ENCODE assay signal across 22 cellular contexts in genomic region chr20:59150821-59151251, GRCh38. TPM values are rescaled to one million over a fixed set of nuclear protein-coding genes. Genes with fewer than 3 reads are reported as not detected.
DNase-seq lines count a peak whose midpoint lies in the region; ATAC-seq and TF ChIP-seq lines count a peak whose summit lies in the region.
"Had no signal": no experiment of that assay in that cellular context is flagged by ENCODE, and none has a peak within 500 bp of the region (broad histone marks: within the 10 kb centered on the region; RNA-seq: fewer than 3 reads in every experiment).

No MANE protein-coding gene starts in this region.

- H3K27ac ChIP-seq in CD4-positive, alpha-beta T cell (ENCODE audit: low read depth, low read length) = peak overlapping the region; percentile 95
- H3K27ac ChIP-seq in lower lobe of right lung = peak overlapping the region; percentile 49
- H3K27ac ChIP-seq: WERI-Rb-1 had no signal

- intact Hi-C loops in activated CD4-positive, alpha-beta T cell treated with anti-CD3 and anti-CD28 coated beads for 36 hours (cut with DNase I, micrococcal nuclease) = loop anchor here (1.0 to 10.0 kb wide), 4 partner anchors 15 to 746 kb away; no protein-coding TSS in a partner anchor
- intact Hi-C loops in CD4-positive, alpha-beta T cell (cut with DNase I, micrococcal nuclease) = loop anchor here (1.0 to 5.0 kb wide), 3 partner anchors 8 to 119 kb away; partner anchors contain the start of gene ATP5F1E (in 2 of the 2)
- intact Hi-C loops in activated CD4-positive, alpha-beta memory T cell treated with anti-CD3 and anti-CD28 coated beads for 36 hours (cut with micrococcal nuclease) = loop anchor here (1.0 kb wide), 2 partner anchors 9 to 27 kb away; no protein-coding TSS in a partner anchor
- intact Hi-C loops in lower lobe of right lung (cut with DNase I) = no loop called here

- H3K9me3 ChIP-seq in CD4-positive, alpha-beta T cell (ENCODE audit: control insufficient read depth, low read length) = no peaks in the 10 kb centered on the region
- H3K9me3 ChIP-seq in lower lobe of right lung = no peaks in the 10 kb centered on the region

- peaks cover 38% of the 10 kb centered on the region for H3K4me1 ChIP-seq in lower lobe of right lung

- H3K4me3 Mint-ChIP-seq in activated CD4-positive, alpha-beta T cell treated with anti-CD3 and anti-CD28 coated beads for 36 hours = no peak overlapping the region
- peak overlapping the region; percentile 71 for H3K4me3 Mint-ChIP-seq in CD4-positive, alpha-beta T cell
- peak overlapping the region; percentile 35 for H3K4me3 Mint-ChIP-seq in activated CD4-positive, alpha-beta memory T cell treated with anti-CD3 and anti-CD28 coated beads for 36 hours
- H3K4me3 Mint-ChIP-seq: CD14-positive monocyte, H9 had no signal

- H3K4me3 ChIP-seq in lower lobe of right lung = no peak overlapping the region
- no peak overlapping the region for H3K4me3 ChIP-seq in H7 (ENCODE audit: insufficient read depth, low read depth, low read length)

- peaks cover 24% of the 10 kb centered on the region for H3K36me3 Mint-ChIP-seq in activated CD4-positive, alpha-beta T cell treated with anti-CD3 and anti-CD28 coated beads for 36 hours (ENCODE audit: low read depth)
- H3K36me3 Mint-ChIP-seq in CD4-positive, alpha-beta T cell (ENCODE audit: low read depth) = peaks cover 66% of the 10 kb centered on the region
- H3K36me3 Mint-ChIP-seq in activated CD4-positive, alpha-beta memory T cell treated with anti-CD3 and anti-CD28 coated beads for 36 hours = peaks cover 25% of the 10 kb centered on the region
- H3K36me3 Mint-ChIP-seq: CD14-positive monocyte had no signal

- DNase-seq in activated CD4-positive, alpha-beta T cell treated with anti-CD3 and anti-CD28 coated beads for 36 hours = no peak
- no peak for DNase-seq in activated CD4-positive, alpha-beta T cell treated with anti-CD3 and anti-CD28 coated beads, Interleukin-2, amount 50 U/mL, for 4 hours
- no peak for DNase-seq in CD4-positive, alpha-beta T cell
- no peak for DNase-seq in activated CD4-positive, alpha-beta memory T cell treated with anti-CD3 and anti-CD28 coated beads for 36 hours
- DNase-seq in lower lobe of right lung (no peak), H7 (no peak)
- DNase-seq: 8988T; activated gamma-delta T cell treated with Interleukin-2 at 50 U/mL for 16 hours; DMS53; H9; NCI-H1105 treated with DMSO at 0.1 percent for 48 hours; NCI-H524 treated with DMSO at 0.1 percent for 48 hours; posterior cingulate gyrus; SHP77 treated with DMSO at 0.1 percent for 48 hours; stimulated activated CD4-positive, alpha-beta T cell treated with anti-CD3 and anti-CD28 coated beads, Interleukin-4, amount 100 ng/mL, for 1 hour; T-helper 1 cell; WERI-Rb-1 had no signal

- H3K27ac Mint-ChIP-seq in activated CD4-positive, alpha-beta T cell treated with anti-CD3 and anti-CD28 coated beads for 36 hours = peak overlapping the region; percentile 95
- peak overlapping the region; percentile 97 for H3K27ac Mint-ChIP-seq in CD4-positive, alpha-beta T cell
- H3K27ac Mint-ChIP-seq in activated CD4-positive, alpha-beta memory T cell treated with anti-CD3 and anti-CD28 coated beads for 36 hours = peak overlapping the region; percentile 71
- H3K27ac Mint-ChIP-seq: H9 had no signal

- H3K36me3 ChIP-seq in lower lobe of right lung (no peaks in the 10 kb centered on the region), H7 (replicated peaks; ENCODE audit: control insufficient read depth, insufficient read depth, low read length) (no peaks in the 10 kb centered on the region)
- H3K36me3 ChIP-seq: WERI-Rb-1 had no signal

- H3K27me3 Mint-ChIP-seq in activated CD4-positive, alpha-beta T cell treated with anti-CD3 and anti-CD28 coated beads for 36 hours = no peaks in the 10 kb centered on the region
- no peaks in the 10 kb centered on the region for H3K27me3 Mint-ChIP-seq in CD4-positive, alpha-beta T cell
- H3K27me3 Mint-ChIP-seq in activated CD4-positive, alpha-beta memory T cell treated with anti-CD3 and anti-CD28 coated beads for 36 hours = no peaks in the 10 kb centered on the region

- peaks cover 96% of the 10 kb centered on the region for H3K4me1 Mint-ChIP-seq in activated CD4-positive, alpha-beta T cell treated with anti-CD3 and anti-CD28 coated beads for 36 hours
- peaks cover 95% of the 10 kb centered on the region for H3K4me1 Mint-ChIP-seq in CD4-positive, alpha-beta T cell (ENCODE audit: low read depth)
- peaks cover 88% of the 10 kb centered on the region for H3K4me1 Mint-ChIP-seq in activated CD4-positive, alpha-beta memory T cell treated with anti-CD3 and anti-CD28 coated beads for 36 hours (ENCODE audit: low read depth)
- H3K4me1 Mint-ChIP-seq: H9 had no signal

- POLR2A ChIA-PET in activated CD4-positive, alpha-beta T cell treated with anti-CD3 and anti-CD28 coated beads for 36 hours (lab: Charles Lee) = interaction anchor here (3.0 kb wide), 1 partner anchor 14 kb away, joined by 21 read pairs; the partner anchor contains the start of gene ZNF831
- POLR2A ChIA-PET in CD4-positive, alpha-beta T cell (lab: Charles Lee) = interaction anchor here (0.7 to 11.4 kb wide), 4 partner anchors 8 to 30 kb away, joined by 3 to 203 read pairs (median 92); partner anchors contain the start of gene ZNF831
- POLR2A ChIA-PET in activated CD4-positive, alpha-beta memory T cell treated with anti-CD3 and anti-CD28 coated beads for 36 hours (lab: Charles Lee) = interaction anchor here (0.6 to 8.7 kb wide), 4 partner anchors 9 to 103 kb away, joined by 3 to 97 read pairs (median 18); partner anchors contain the start of gene ZNF831

- no peaks in the 10 kb centered on the region for H3K27me3 ChIP-seq in CD4-positive, alpha-beta T cell (ENCODE audit: control insufficient read depth, insufficient read depth, low read length)
- H3K27me3 ChIP-seq in lower lobe of right lung (ENCODE audit: low read depth) (no peaks in the 10 kb centered on the region), H7 (ENCODE audit: control insufficient read depth, insufficient read depth, low read length) (no peaks in the 10 kb centered on the region)

- CTCF ChIA-PET in activated CD4-positive, alpha-beta T cell treated with anti-CD3 and anti-CD28 coated beads for 36 hours (lab: Charles Lee) = interaction anchor here (0.6 to 4.3 kb wide), 6 partner anchors 13 to 614 kb away, joined by 3 to 29 read pairs (median 6); partner anchors contain the start of gene ZNF831
- CTCF ChIA-PET in CD4-positive, alpha-beta T cell (lab: Charles Lee) = interaction anchor here (1.6 kb wide), 1 partner anchor 9 kb away, joined by 9 read pairs; no protein-coding TSS in a partner anchor
- CTCF ChIA-PET in activated CD4-positive, alpha-beta memory T cell treated with anti-CD3 and anti-CD28 coated beads for 36 hours (lab: Charles Lee) = interaction anchor here (3.8 to 5.2 kb wide), 2 partner anchors 15 to 63 kb away, joined by 23 to 32 read pairs; partner anchors contain the start of gene ZNF831

- no peak for TF ChIP-seq CTCF in CD4-positive, alpha-beta T cell (IDR thresholded peaks at IDR 0.05)
- TF ChIP-seq CTCF in lower lobe of right lung (IDR thresholded peaks at IDR 0.05) = no peak

- ATAC-seq in activated CD4-positive, alpha-beta T cell treated with anti-CD3 and anti-CD28 coated beads for 36 hours = no peak
- no peak for ATAC-seq in CD4-positive, alpha-beta T cell (ENCODE audit: poor library complexity)
- ATAC-seq in lower lobe of right lung (no peak), GM19452 (IDR thresholded peaks at IDR 0.05; ENCODE audit: unreplicated experiment) (no peak), HG03469 (IDR thresholded peaks at IDR 0.05; ENCODE audit: unreplicated experiment) (no peak)
- ATAC-seq: HepG2 had no signal

- H3K9me3 Mint-ChIP-seq in activated CD4-positive, alpha-beta T cell treated with anti-CD3 and anti-CD28 coated beads for 36 hours (ENCODE audit: low read depth) = no peaks in the 10 kb centered on the region
- H3K9me3 Mint-ChIP-seq in CD4-positive, alpha-beta T cell = peaks cover 3% of the 10 kb centered on the region
- H3K9me3 Mint-ChIP-seq in activated CD4-positive, alpha-beta memory T cell treated with anti-CD3 and anti-CD28 coated beads for 36 hours = peaks cover 2% of the 10 kb centered on the region
- H3K9me3 Mint-ChIP-seq: H9 had no signal

RNA-seq across cellular contexts. Expression of gene ZNF831, which starts 12.8 kb away (rescaled TPM):
- 1 to 10 TPM; 7.0 to 8.6 TPM for total RNA-seq in activated CD4-positive, alpha-beta T cell treated with anti-CD3 and anti-CD28 coated beads for 36 hours
- 10 to 100 TPM; 24.9 to 25.9 TPM for total RNA-seq in CD4-positive, alpha-beta T cell
- 1 to 10 TPM; 7.6 to 9.4 TPM for total RNA-seq in activated CD4-positive, alpha-beta memory T cell treated with anti-CD3 and anti-CD28 coated beads for 36 hours
- 1.0 TPM for total RNA-seq in lower lobe of right lung
- total RNA-seq in H7 (2014; rRNA removed; shearing (Covaris generic)) = not detected in 2 replicates
- total RNA-seq: fibroblast of lung, H9, HepG2 had no signal
